ENCODE assay signal across 11 cellular contexts in the genomic region with DNA sequence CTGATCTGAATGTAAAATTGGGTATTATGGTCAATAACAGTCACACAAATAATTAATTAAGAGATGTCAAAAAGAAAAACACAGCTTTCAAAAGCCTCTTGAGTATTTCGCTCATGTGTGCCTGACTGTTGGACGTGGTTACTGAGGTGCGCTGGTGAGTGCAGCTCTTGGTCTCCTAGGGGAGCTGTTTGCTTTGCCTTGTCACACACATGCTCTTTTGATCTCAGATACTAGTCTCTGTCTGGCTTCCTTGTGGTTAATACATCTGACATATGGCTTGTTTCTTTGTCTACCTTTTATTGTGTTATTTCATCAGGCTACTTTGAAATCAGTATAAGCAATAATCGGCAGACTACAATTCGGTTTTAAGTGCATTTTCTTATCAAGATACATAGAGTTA. TPM values are rescaled to one million over a fixed set of nuclear protein-coding genes. Genes with fewer than 3 reads are reported as not detected.
DNase-seq lines count a peak whose midpoint lies in the region; ATAC-seq, FAIRE-seq and TF ChIP-seq lines count a peak whose summit lies in the region.
"Had no signal": no experiment of that assay in that cellular context is flagged by ENCODE, and none has a peak within 500 bp of the region (broad histone marks: within the 10 kb centered on the region; RNA-seq: fewer than 3 reads in every experiment).

No MANE protein-coding gene starts in this region.

- H3K79me2 ChIP-seq in HepG2 (ENCODE audit: insufficient read depth, low read length) = no peaks in the 10 kb centered on the region
- H3K79me2 ChIP-seq: parathyroid adenoma had no signal

- CTCF ChIA-PET in HepG2 (lab: Yijun Ruan, JAX; ENCODE audit: low intra/inter-chr PET ratio, low total read pairs) = no interaction called here

- in situ Hi-C loops in HepG2 (cut with HindIII; ENCODE audit: extremely low pct_ligation_motif_present, low pct_unique_long_range_greater_than_20kb) = no loop called here

- H3K9ac ChIP-seq in HepG2 (ENCODE audit: insufficient read depth, low read depth, low read length) = no peak overlapping the region
- H3K9ac ChIP-seq: parathyroid adenoma had no signal

- 7% methylated on average over 5 of the region's 5 CpGs for WGBS in HepG2 (ENCODE audit: low lambda C conversion rate)
- 75% methylated on average over 5 of the region's 5 CpGs for WGBS in right lobe of liver (ENCODE audit: insufficient coverage, low coverage, low lambda C conversion rate, missing lambda C conversion rate)

- H3K27me3 ChIP-seq in HepG2 (ENCODE audit: control insufficient read depth in 1 of 2, insufficient read depth in 2 of 2, low read length in 2 of 2) (no peaks in the 10 kb centered on the region), right lobe of liver (no peaks in the 10 kb centered on the region)

- ATAC-seq in HepG2 (peak; percentile 100), right lobe of liver (no peak), GM21447 (IDR thresholded peaks at IDR 0.05; ENCODE audit: unreplicated experiment) (no peak), GM18519 (IDR thresholded peaks at IDR 0.05; ENCODE audit: low FRiP score, unreplicated experiment) (no peak)

- POLR2A ChIA-PET in HepG2 (lab: Yijun Ruan, JAX) = no interaction called here

- TF ChIP-seq CTCF in HepG2 (CRISPR knock-in tag; IDR thresholded peaks at IDR 0.05) (peak; percentile 69), right lobe of liver (IDR thresholded peaks at IDR 0.05) (no peak), choroid plexus epithelial cell (conservative IDR thresholded peaks at IDR 0.05; ENCODE audit: low read depth, low read length) (peak; percentile 21)

- no peak overlapping the region for H3K4me3 ChIP-seq in HepG2 (replicated peaks in 1 of 3; ENCODE audit: insufficient read depth in 1 of 3, low read depth in 2 of 3, low read length in 3 of 3)
- no peak overlapping the region for H3K4me3 ChIP-seq in right lobe of liver
- no peak overlapping the region for H3K4me3 ChIP-seq in choroid plexus epithelial cell (ENCODE audit: low read depth, low read length)

- DNase-seq in HepG2 (ENCODE audit: low spot score) (peak; percentile 72), right lobe of liver (no peak), NCI-H2171 (lab: John Stamatoyannopoulos, UW) (peak; percentile 13), choroid plexus epithelial cell (ENCODE audit: low read depth) (peak; percentile 18), RCC 7860 (ENCODE audit: low spot score) (no peak)
- no peak for DNase-seq in activated CD4-positive, CD25-positive, alpha-beta regulatory T cell treated with anti-CD3 and anti-CD28 coated beads, Interleukin-2, amount 50 U/mL, for 72 hours
- DNase-seq: HCEC 1CT, NCI-H446 treated with DMSO at 0.1 percent for 48 hours had no signal

- H4K20me1 ChIP-seq in HepG2 (ENCODE audit: insufficient read depth, low read length) = no peaks in the 10 kb centered on the region

- FAIRE-seq in HepG2 (lab: Jason Lieb, UNC) = peak; percentile 91
- FAIRE-seq in RCC 7860 (lab: Jason Lieb, UNC) = no peak

- no peaks in the 10 kb centered on the region for H3K9me3 ChIP-seq in HepG2 (ENCODE audit: low read length)
- no peaks in the 10 kb centered on the region for H3K9me3 ChIP-seq in right lobe of liver

- no peak overlapping the region for H3K27ac ChIP-seq in HepG2 (ENCODE audit: extremely low read length, insufficient read depth, low read length)
- H3K27ac ChIP-seq in right lobe of liver = no peak overlapping the region
- H3K27ac ChIP-seq: parathyroid adenoma had no signal

- H3K4me2 ChIP-seq in HepG2 (ENCODE audit: low read depth, low read length) = no peak overlapping the region

- H3K4me1 ChIP-seq in HepG2 (ENCODE audit: insufficient read depth, low read length) (peaks cover 9% of the 10 kb centered on the region; the same call in 1 of the 2 replicates), right lobe of liver (no peaks in the 10 kb centered on the region)
- H3K4me1 ChIP-seq: parathyroid adenoma had no signal

- TF ChIP-seq EP300 in HepG2 (IDR thresholded peaks at IDR 0.05; ENCODE audit: low read depth in 2 of 2, low read length in 2 of 2) = no peak
- no peak for TF ChIP-seq EP300 in HepG2 (CRISPR knock-in tag; IDR thresholded peaks at IDR 0.05; ENCODE audit: borderline replicate concordance)

- no peak for TF ChIP-seq POLR2A in HepG2 (IDR thresholded peaks at IDR 0.05; ENCODE audit: insufficient read depth in 1 of 2, low read depth in 2 of 2, low read length in 2 of 2)
- no peak for TF ChIP-seq POLR2A in right lobe of liver (IDR thresholded peaks at IDR 0.05)

- BruUV-seq in HepG2 (replicated peaks; lab: Mats Ljungman, UMichigan) = no TSS peak

- H3K36me3 ChIP-seq in HepG2 (replicated peaks in 1 of 2; ENCODE audit: control insufficient read depth in 1 of 2, insufficient read depth in 2 of 2, low read length in 2 of 2) (no peaks in the 10 kb centered on the region), right lobe of liver (no peaks in the 10 kb centered on the region)

- no peak for TF ChIP-seq RAD21 in HepG2 (CRISPR knock-in tag; IDR thresholded peaks at IDR 0.05)

- H2AFZ ChIP-seq in HepG2 (ENCODE audit: low read length) = no peak overlapping the region
- H2AFZ ChIP-seq: parathyroid adenoma had no signal

- intact Hi-C loops in HepG2 (cut with micrococcal nuclease; ENCODE audit: unreplicated experiment) = no loop called here
- intact Hi-C loops in right lobe of liver (cut with DNase I) = no loop called here

TF ChIP-seq in HepG2, 621 proteins besides CTCF, POLR2A, EP300 and RAD21 (continues in another document):
- TF ChIP-seq SMYD3 (CRISPR knock-in tag; IDR thresholded peaks at IDR 0.05) = 0 out of 2 replicates have a peak, but pooled peaks have one; percentile 34
- TF ChIP-seq SMC3 (IDR thresholded peaks at IDR 0.05; ENCODE audit: low read length) = peak; percentile 11; the same call in 1 of the 2 replicates
- no peak for TF ChIP-seq MAFF (IDR thresholded peaks at IDR 0.05; ENCODE audit: low read depth, low read length)
- no peak for TF ChIP-seq EZH2 (conservative IDR thresholded peaks at IDR 0.05; ENCODE audit: low read depth, low read length)
- peak; percentile 47 for TF ChIP-seq STAG1 (CRISPR knock-in tag; IDR thresholded peaks at IDR 0.05)
- peak; percentile 77 for TF ChIP-seq ZNF792 (CRISPR knock-in tag; IDR thresholded peaks at IDR 0.05)
- no peak for TF ChIP-seq ZNF678 (CRISPR knock-in tag; IDR thresholded peaks at IDR 0.05)

RNA-seq across cellular contexts. Expression of gene PCSK1, which starts 51.5 kb away (rescaled TPM):
- total RNA-seq in HepG2 (2016; rRNA removed; fragmentation: Illumina TruSeq; extraction: Trizol) = not detected in 2 replicates
- not detected in 2 replicates for total RNA-seq in HepG2 (2016; cell fraction: cytosol; rRNA removed; fragmentation: Illumina TruSeq; extraction: Trizol; ENCODE audit: low read depth)
- not detected in 2 replicates for total RNA-seq in HepG2 (2016; cell fraction: insoluble cytoplasmic fraction; rRNA removed; fragmentation: Illumina TruSeq; extraction: Trizol)
- not detected in 2 replicates for total RNA-seq in HepG2 (2016; cell fraction: membrane; rRNA removed; fragmentation: Illumina TruSeq; extraction: Trizol)
- total RNA-seq in HepG2 (2016; cell fraction: nucleus; rRNA removed; fragmentation: Illumina TruSeq; extraction: Trizol) = not detected in 2 replicates
- polyA plus RNA-seq in HepG2 (2011; rRNA removed) = not detected in 2 replicates
- polyA plus RNA-seq in HepG2 (2011; cell fraction: cytosol; rRNA removed) = not detected in 2 replicates
- polyA plus RNA-seq in HepG2 (2011; cell fraction: nucleus; rRNA removed) = not detected in 2 replicates
- 0.03 and 0.07 TPM in 2 replicates for polyA plus RNA-seq in HepG2 (2012)
- polyA plus RNA-seq in HepG2 (2016; cell fraction: cytosol; fragmentation: Illumina TruSeq; extraction: Trizol; ENCODE audit: low read depth) = not detected in 2 replicates
- polyA plus RNA-seq in HepG2 (2016; cell fraction: insoluble cytoplasmic fraction; fragmentation: Illumina TruSeq; extraction: Trizol; ENCODE audit: low read depth) = not detected in 2 replicates
- polyA plus RNA-seq in HepG2 (2016; cell fraction: membrane; fragmentation: Illumina TruSeq; extraction: Trizol; ENCODE audit: low read depth) = not detected in 2 replicates
- not detected in 2 replicates for polyA plus RNA-seq in HepG2 (2016; cell fraction: nucleus; fragmentation: Illumina TruSeq; extraction: Trizol; ENCODE audit: insufficient read depth, low read depth)
- polyA minus RNA-seq in HepG2 (2011; rRNA and poly(A)+ RNA removed; ENCODE audit: low replicate concordance) = 2.2 TPM in 1 of 2 replicates, not detected in the other
- polyA minus RNA-seq in HepG2 (2011; cell fraction: cytosol; rRNA and poly(A)+ RNA removed) = not detected in 2 replicates
- not detected in 2 replicates for polyA minus RNA-seq in HepG2 (2011; cell fraction: nucleus; rRNA and poly(A)+ RNA removed)
- not detected for total RNA-seq in right lobe of liver

Comparison
In these comparisons a context has a peak if more than half of its experiments do, and no peak if none do; other contexts are left out.
1. DNase-seq: peak in HepG2 (single experiment), NCI-H2171 (single experiment) and choroid plexus epithelial cell (single experiment); none in right lobe of liver (0 of 3), RCC 7860 (single experiment) and activated CD4-positive, CD25-positive, alpha-beta regulatory T cell treated with anti-CD3 and anti-CD28 coated beads, Interleukin-2, amount 50 U/mL, for 72 hours (single experiment).
2. CTCF ChIP-seq: peak in HepG2 (single experiment) and choroid plexus epithelial cell (single experiment); none in right lobe of liver (0 of 4).